1 cellular context compared by ENCODE assay signal in the genomic region with DNA sequence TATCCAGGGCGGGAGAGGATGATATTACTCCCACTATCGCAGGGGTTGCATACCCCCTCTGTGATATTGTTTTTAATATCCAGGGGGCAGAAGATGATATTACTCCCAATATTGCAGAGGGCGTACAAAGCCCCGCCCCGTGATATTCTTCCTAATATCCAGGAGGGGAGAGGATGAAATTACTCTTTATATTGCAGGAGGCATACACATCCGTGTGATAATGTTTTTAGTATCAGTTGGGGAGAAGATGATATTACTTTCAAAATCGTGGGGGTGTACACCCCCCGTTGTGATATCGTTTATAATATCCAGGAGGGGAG.
TF ChIP-seq lines count a peak whose summit lies in the region.

No MANE protein-coding gene starts in this region.

TF ChIP-seq in GM23338, 12 proteins besides CTCF, POLR2A, EP300 and RAD21 (continued from another document):
- TF ChIP-seq ZNF462 (CRISPR knock-in tag; IDR thresholded peaks at IDR 0.05) (no peak), JUNB (IDR thresholded peaks at IDR 0.05; ENCODE audit: unreplicated experiment) (no peak)
